Comparison of ENCODE assay signal across 9 cellular contexts in genomic region chr3:88000853-88001252, GRCh38. TPM values are rescaled to one million over a fixed set of nuclear protein-coding genes. Genes with fewer than 3 reads are reported as not detected.
DNase-seq lines count a peak whose midpoint lies in the region; ATAC-seq lines count a peak whose summit lies in the region.
"Had no signal": no experiment of that assay in that cellular context is flagged by ENCODE, and none has a peak within 500 bp of the region (broad histone marks: within the 10 kb centered on the region; RNA-seq: fewer than 3 reads in every experiment).

No MANE protein-coding gene starts in this region.

- H3K27ac ChIP-seq in CD4-positive, alpha-beta memory T cell (ENCODE audit: low read depth, low read length) = no peak overlapping the region
- H3K27ac ChIP-seq in duodenal mucosa (ENCODE audit: low read depth, low read length) = no peak overlapping the region
- H3K27ac ChIP-seq in naive thymus-derived CD4-positive, alpha-beta T cell (ENCODE audit: low read depth, low read length) = no peak overlapping the region

- no peak for DNase-seq in CD4-positive, alpha-beta memory T cell
- DNase-seq in NCI-H748 (lab: John Stamatoyannopoulos, UW; ENCODE audit: unreplicated experiment) (peak; percentile 61), DMS79 (lab: John Stamatoyannopoulos, UW) (no peak), NCI-H345 treated with DMSO at 0.1 percent for 48 hours (lab: John Stamatoyannopoulos, UW; ENCODE audit: unreplicated experiment) (no peak)
- peak in 5 of 9 donors; percentile 4 to 36 (median 8) for DNase-seq in naive thymus-derived CD4-positive, alpha-beta T cell
- no peak for DNase-seq in activated CD4-positive, CD25-positive, alpha-beta regulatory T cell treated with anti-CD3 and anti-CD28 coated beads, Interleukin-2, amount 50 U/mL, for 72 hours

- H3K9me3 Mint-ChIP-seq in CD4-positive, alpha-beta memory T cell = no peaks in the 10 kb centered on the region
- H3K9me3 Mint-ChIP-seq in naive thymus-derived CD4-positive, alpha-beta T cell = no peaks in the 10 kb centered on the region

- H3K9me3 ChIP-seq in CD4-positive, alpha-beta memory T cell (ENCODE audit: control insufficient read depth in 1 of 2, low read length in 2 of 2) = no peaks in the 10 kb centered on the region
- no peaks in the 10 kb centered on the region for H3K9me3 ChIP-seq in duodenal mucosa (ENCODE audit: control insufficient read depth in 1 of 2, low read length in 2 of 2)
- no peaks in the 10 kb centered on the region for H3K9me3 ChIP-seq in naive thymus-derived CD4-positive, alpha-beta T cell (ENCODE audit: control insufficient read depth in 2 of 3, low read length in 3 of 3)

- H3K9ac ChIP-seq in duodenal mucosa (ENCODE audit: low read depth in 1 of 2, low read length in 2 of 2) = no peak overlapping the region

- POLR2A ChIA-PET in CD4-positive, alpha-beta memory T cell (lab: Charles Lee; ENCODE audit: partially characterized antibody) = interaction anchor here (0.9 kb wide), 1 partner anchor 31 kb away, joined by 3 read pairs; no protein-coding TSS in a partner anchor
- POLR2A ChIA-PET in naive thymus-derived CD4-positive, alpha-beta T cell (lab: Charles Lee) = no interaction called here

- H3K4me3 Mint-ChIP-seq in CD4-positive, alpha-beta memory T cell = peak overlapping the region in 6 of 8 donors; percentile 4 to 75 (median 37)
- H3K4me3 Mint-ChIP-seq in naive thymus-derived CD4-positive, alpha-beta T cell = peak overlapping the region in 9 of 10 donors; percentile 28 to 77 (median 71)

- no peak for ATAC-seq in naive thymus-derived CD4-positive, alpha-beta T cell
- ATAC-seq in GM18861 (IDR thresholded peaks at IDR 0.05; ENCODE audit: unreplicated experiment) = no peak
- ATAC-seq: left colon had no signal

- H3K4me1 Mint-ChIP-seq in CD4-positive, alpha-beta memory T cell = peaks cover 14 to 20% (median 16%) of the 10 kb centered on the region in 4 donors
- peaks cover 4 to 28% (median 22%) of the 10 kb centered on the region in 7 donors for H3K4me1 Mint-ChIP-seq in naive thymus-derived CD4-positive, alpha-beta T cell

- no peaks in the 10 kb centered on the region for H3K36me3 ChIP-seq in CD4-positive, alpha-beta memory T cell (ENCODE audit: insufficient read depth, low read length)
- H3K36me3 ChIP-seq in duodenal mucosa (ENCODE audit: control insufficient read depth in 1 of 2, insufficient read depth in 2 of 2, low read length in 2 of 2) = no peaks in the 10 kb centered on the region
- H3K36me3 ChIP-seq in naive thymus-derived CD4-positive, alpha-beta T cell (ENCODE audit: control insufficient read depth in 2 of 3, insufficient read depth in 3 of 3, low read length in 3 of 3) = no peaks in the 10 kb centered on the region

- no peak overlapping the region for H3K4me3 ChIP-seq in CD4-positive, alpha-beta memory T cell (ENCODE audit: low read length in 2 of 2)
- H3K4me3 ChIP-seq in duodenal mucosa (ENCODE audit: low read depth in 1 of 2, low read length in 2 of 2) = peak overlapping the region; percentile 44 to 52
- H3K4me3 ChIP-seq in naive thymus-derived CD4-positive, alpha-beta T cell (ENCODE audit: low read length) = peak overlapping the region; percentile 14

- peaks cover 0 to 2% of the 10 kb centered on the region in 2 donors for H3K27me3 Mint-ChIP-seq in CD4-positive, alpha-beta memory T cell
- H3K27me3 Mint-ChIP-seq in naive thymus-derived CD4-positive, alpha-beta T cell = peaks cover 0 to 17% (median 4%) of the 10 kb centered on the region in 5 donors

- no peak overlapping the region for H3K27ac Mint-ChIP-seq in CD4-positive, alpha-beta memory T cell
- peak overlapping the region in 3 of 9 donors; percentile 14 to 36 (median 19) for H3K27ac Mint-ChIP-seq in naive thymus-derived CD4-positive, alpha-beta T cell

- CTCF ChIA-PET in CD4-positive, alpha-beta memory T cell (lab: Charles Lee; ENCODE audit: partially characterized antibody) = interaction anchor here (0.7 to 1.6 kb wide), 4 partner anchors 9 to 702 kb away, joined by 3 to 15 read pairs (median 4); no protein-coding TSS in a partner anchor
- CTCF ChIA-PET in naive thymus-derived CD4-positive, alpha-beta T cell (lab: Charles Lee) = interaction anchor here (1.1 to 1.8 kb wide), 3 partner anchors 10 to 650 kb away, joined by 3 to 7 read pairs (median 5); no protein-coding TSS in a partner anchor

- H3K4me1 ChIP-seq in CD4-positive, alpha-beta memory T cell (ENCODE audit: insufficient read depth, low read length) = peaks cover 15% of the 10 kb centered on the region
- H3K4me1 ChIP-seq in duodenal mucosa (ENCODE audit: control insufficient read depth in 1 of 2, insufficient read depth in 2 of 2, low read length in 2 of 2) = peaks cover 5 to 6% of the 10 kb centered on the region in 2 donors
- peaks cover 0 to 7% of the 10 kb centered on the region in 2 donors for H3K4me1 ChIP-seq in naive thymus-derived CD4-positive, alpha-beta T cell (ENCODE audit: control insufficient read depth in 2 of 2, insufficient read depth in 2 of 2, low read length in 2 of 2)

- H3K27me3 ChIP-seq in CD4-positive, alpha-beta memory T cell (ENCODE audit: insufficient read depth, low read length) = no peaks in the 10 kb centered on the region
- H3K27me3 ChIP-seq in duodenal mucosa (ENCODE audit: control insufficient read depth in 1 of 2, insufficient read depth in 2 of 2, low read length in 2 of 2) = no peaks in the 10 kb centered on the region
- no peaks in the 10 kb centered on the region for H3K27me3 ChIP-seq in naive thymus-derived CD4-positive, alpha-beta T cell (ENCODE audit: control insufficient read depth in 2 of 2, insufficient read depth in 2 of 2, low read length in 2 of 2)

- intact Hi-C loops in CD4-positive, alpha-beta memory T cell (cut with micrococcal nuclease) = no loop called here
- intact Hi-C loops in naive thymus-derived CD4-positive, alpha-beta T cell (cut with micrococcal nuclease) = loop anchor here (1.0 to 10.0 kb wide), 3 partner anchors 178 to 736 kb away; no protein-coding TSS in a partner anchor

- no peaks in the 10 kb centered on the region for H3K36me3 Mint-ChIP-seq in CD4-positive, alpha-beta memory T cell
- no peaks in the 10 kb centered on the region for H3K36me3 Mint-ChIP-seq in naive thymus-derived CD4-positive, alpha-beta T cell

RNA-seq across cellular contexts. Expression of gene CGGBP1, which starts 58.0 kb away (rescaled TPM):
- 100 to 1,000 TPM; 142 to 159 TPM for total RNA-seq in CD4-positive, alpha-beta memory T cell
- polyA plus RNA-seq in CD4-positive, alpha-beta memory T cell = 100 to 1,000 TPM in 1 of 2 donors, 10 to 100 TPM in 1; 94.2 to 104 TPM
- total RNA-seq in naive thymus-derived CD4-positive, alpha-beta T cell = 100 to 1,000 TPM in 3 of 5 experiments, 10 to 100 TPM in 2; 87.0 to 153 (median 115) TPM
- polyA plus RNA-seq in naive thymus-derived CD4-positive, alpha-beta T cell = 100 to 1,000 TPM in 1 of 2 donors, 10 to 100 TPM in 1; 87.4 to 104 TPM

RNA-seq across cellular contexts. Expression of gene ZNF654, which starts 58.2 kb away (rescaled TPM):
- 10 to 100 TPM; 26.8 to 30.3 TPM for total RNA-seq in CD4-positive, alpha-beta memory T cell
- 10 to 100 TPM in 1 of 2 donors, 1 to 10 TPM in 1; 5.9 to 12.2 TPM for polyA plus RNA-seq in CD4-positive, alpha-beta memory T cell
- total RNA-seq in naive thymus-derived CD4-positive, alpha-beta T cell = 10 to 100 TPM; 11.4 to 32.2 (median 25.4) TPM
- polyA plus RNA-seq in naive thymus-derived CD4-positive, alpha-beta T cell = 10 to 100 TPM; 12.5 to 13.3 TPM

Comparison
In these comparisons a context has a peak if more than half of its experiments do, and no peak if none do; other contexts are left out.
1. DNase-seq: peak in NCI-H748 (single experiment) and naive thymus-derived CD4-positive, alpha-beta T cell (5 of 9); none in CD4-positive, alpha-beta memory T cell (0 of 5), DMS79 (single experiment), activated CD4-positive, CD25-positive, alpha-beta regulatory T cell treated with anti-CD3 and anti-CD28 coated beads, Interleukin-2, amount 50 U/mL, for 72 hours (single experiment) and NCI-H345 treated with DMSO at 0.1 percent for 48 hours (single experiment).
2. H3K4me3 ChIP-seq: peak in duodenal mucosa (2 of 2) and naive thymus-derived CD4-positive, alpha-beta T cell (single experiment); none in CD4-positive, alpha-beta memory T cell (0 of 2).